ENCODE assay signal across 24 cellular contexts in the genomic region with DNA sequence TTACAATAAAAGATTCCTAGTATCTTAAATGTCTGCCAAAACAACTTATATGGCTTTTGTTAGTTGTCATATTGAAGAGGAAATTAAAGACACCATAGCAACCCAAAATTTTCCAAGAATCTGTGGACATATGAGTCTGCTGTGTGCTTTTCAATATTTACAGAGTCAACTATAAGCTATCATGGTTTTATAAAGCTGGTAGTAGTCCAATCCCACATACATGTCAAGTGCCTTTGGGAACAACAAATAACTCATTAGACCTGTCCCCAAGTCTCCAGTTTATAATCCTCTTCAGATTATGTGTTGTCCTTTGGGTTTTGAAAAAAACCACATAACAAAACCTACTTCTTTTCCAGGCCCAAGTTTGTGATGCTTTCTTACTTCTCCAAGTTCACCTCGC.
"Had no signal": no experiment of that assay in that cellular context is flagged by ENCODE, and none has a peak within 500 bp of the region (broad histone marks: within the 10 kb centered on the region; RNA-seq: fewer than 3 reads in every experiment).

No MANE protein-coding gene starts in this region.

- DNase-seq: dermis blood vessel endothelial cell; effector memory CD4-positive, alpha-beta T cell; foreskin keratinocyte; glutamatergic neuron; heart right ventricle; hippocampal formation; left cardiac atrium; left lung; mesenchymal stem cell; mucosa of descending colon; naive B cell; nucleus accumbens; psoas muscle; right cardiac atrium; sigmoid colon; stimulated activated CD4-positive, alpha-beta T cell treated with anti-CD3 and anti-CD28 coated beads, Interleukin-2, amount 100 ng/mL, for 24 hours; stimulated activated CD4-positive, alpha-beta T cell treated with anti-CD3 and anti-CD28 coated beads, Interleukin-4, amount 100 ng/mL, for 24 hours; stimulated activated naive CD8-positive, alpha-beta T cell treated with anti-CD3 and anti-CD28 coated beads, Interleukin-15, Interleukin-2, amounts not matched to agents 100 U/mL and 50 U/mL, for 24 hours; substantia nigra; testis; tibial artery had no signal

- ATAC-seq: foreskin keratinocyte; heart right ventricle; left cardiac atrium; left lung; mucosa of descending colon; natural killer cell treated with Interleukin-12 subunit alpha and Interleukin-12 subunit beta and Interleukin-15 and Interleukin-18, amount 100 ng/mL, for 72 hours; psoas muscle; right cardiac atrium; stimulated activated effector memory CD8-positive, alpha-beta T cell treated with anti-CD3 and anti-CD28 coated beads, Interleukin-12 subunit alpha, Interleukin-12 subunit beta, amount 100 ng/mL, for 72 hours; stimulated activated naive CD8-positive, alpha-beta T cell treated with anti-CD3 and anti-CD28 coated beads, Interleukin-15, Interleukin-2, amounts not matched to agents 100 U/mL and 50 U/mL, for 24 hours had no signal

- H3K27ac ChIP-seq: esophagus muscularis mucosa, foreskin keratinocyte, heart right ventricle, left lung, psoas muscle, sigmoid colon, testis, tibial artery had no signal

- H3K4me3 ChIP-seq: esophagus muscularis mucosa, heart right ventricle, left lung, mucosa of descending colon, psoas muscle, sigmoid colon, testis, tibial artery had no signal
